In genomic region chr2:64124168-64124567, GRCh38 we compare ENCODE assay signal across 26 cellular contexts.
"Had no signal": no experiment of that assay in that cellular context is flagged by ENCODE, and none has a peak within 500 bp of the region (broad histone marks: within the 10 kb centered on the region; RNA-seq: fewer than 3 reads in every experiment).

No MANE protein-coding gene starts in this region.

- H3K9me3 ChIP-seq: ascending aorta, stomach, suprapubic skin, uterus had no signal

- H3K27me3 Mint-ChIP-seq: activated CD4-positive, alpha-beta memory T cell treated with anti-CD3 and anti-CD28 coated beads, Interleukin-2, amount 10 ng/mL, durations not matched to agents 7 days and 5 days; activated CD4-positive, alpha-beta T cell treated with anti-CD3 and anti-CD28 coated beads, Interleukin-2, amount 10 ng/mL, durations not matched to agents 24 days and 14 days; activated naive CD4-positive, alpha-beta T cell treated with anti-CD3 and anti-CD28 coated beads, Interleukin-2, amount 10 ng/mL, durations not matched to agents 7 days and 5 days had no signal

- ATAC-seq: activated CD4-positive, CD25-positive, alpha-beta regulatory T cell treated with anti-CD3 and anti-CD28 coated beads, Interleukin-2, amount 50 U/mL, for 24 hours; esophagus mucosa; left ventricle myocardium superior; right cardiac atrium had no signal

- H3K4me3 ChIP-seq: ascending aorta, stomach, suprapubic skin, uterus had no signal

- H3K27ac ChIP-seq: ascending aorta, brain microvascular endothelial cell, parathyroid adenoma, suprapubic skin, uterus, VCaP had no signal

- H3K27ac Mint-ChIP-seq: activated CD4-positive, alpha-beta memory T cell treated with anti-CD3 and anti-CD28 coated beads, Interleukin-2, amount 10 ng/mL, durations not matched to agents 7 days and 5 days; activated CD4-positive, alpha-beta T cell treated with anti-CD3 and anti-CD28 coated beads, Interleukin-2, amount 10 ng/mL, durations not matched to agents 24 days and 14 days; activated naive CD4-positive, alpha-beta T cell treated with anti-CD3 and anti-CD28 coated beads, Interleukin-2, amount 10 ng/mL, durations not matched to agents 7 days and 5 days; nephron progenitor cell had no signal

- DNase-seq: activated CD4-positive, alpha-beta memory T cell treated with anti-CD3 and anti-CD28 coated beads, Interleukin-2, amount 10 ng/mL, durations not matched to agents 7 days and 5 days; activated CD4-positive, alpha-beta T cell treated with anti-CD3 and anti-CD28 coated beads, Interleukin-2, amount 10 ng/mL, durations not matched to agents 24 days and 14 days; activated effector memory CD4-positive, alpha-beta T cell treated with Interleukin-2 at 50 U/mL for 16 hours; activated naive CD4-positive, alpha-beta T cell treated with anti-CD3 and anti-CD28 coated beads, Interleukin-2, amount 10 ng/mL, durations not matched to agents 7 days and 5 days; brain microvascular endothelial cell; caudate nucleus; effector memory CD4-positive, alpha-beta T cell; foreskin melanocyte; kidney glomerular epithelial cell; left ventricle myocardium superior; mammary epithelial cell; midbrain; nephron progenitor cell; nucleus accumbens; right cardiac atrium; stimulated activated CD4-positive, alpha-beta T cell treated with anti-CD3 and anti-CD28 coated beads, Interleukin-12 subunit alpha, Interleukin-12 subunit beta, amount 100 ng/mL, for 4 hours; stimulated activated CD4-positive, alpha-beta T cell treated with anti-CD3 and anti-CD28 coated beads, Interleukin-4, amount 100 ng/mL, for 4 hours; stomach; trophoblast cell; uterus had no signal

- H2AFZ ChIP-seq: parathyroid adenoma had no signal

- H3K9me3 Mint-ChIP-seq: activated CD4-positive, alpha-beta memory T cell treated with anti-CD3 and anti-CD28 coated beads, Interleukin-2, amount 10 ng/mL, durations not matched to agents 7 days and 5 days; activated CD4-positive, alpha-beta T cell treated with anti-CD3 and anti-CD28 coated beads, Interleukin-2, amount 10 ng/mL, durations not matched to agents 24 days and 14 days; activated naive CD4-positive, alpha-beta T cell treated with anti-CD3 and anti-CD28 coated beads, Interleukin-2, amount 10 ng/mL, durations not matched to agents 7 days and 5 days had no signal

- H3K4me3 Mint-ChIP-seq: activated CD4-positive, alpha-beta memory T cell treated with anti-CD3 and anti-CD28 coated beads, Interleukin-2, amount 10 ng/mL, durations not matched to agents 7 days and 5 days; activated CD4-positive, alpha-beta T cell treated with anti-CD3 and anti-CD28 coated beads, Interleukin-2, amount 10 ng/mL, durations not matched to agents 24 days and 14 days; activated naive CD4-positive, alpha-beta T cell treated with anti-CD3 and anti-CD28 coated beads, Interleukin-2, amount 10 ng/mL, durations not matched to agents 7 days and 5 days; nephron progenitor cell had no signal

- H3K27me3 ChIP-seq: ascending aorta, brain microvascular endothelial cell, stomach, suprapubic skin, uterus had no signal

- H3K36me3 ChIP-seq: ascending aorta, brain microvascular endothelial cell, stomach, suprapubic skin, uterus had no signal
